In genomic region chr5:135190345-135191083, GRCh38 we compare ENCODE assay signal across 1 cellular context.
TF ChIP-seq lines count a peak whose summit lies in the region.

No MANE protein-coding gene starts in this region.

TF ChIP-seq in GM12878, 131 proteins besides CTCF, POLR2A, EP300 and RAD21 (continued from another document):
- TF ChIP-seq E4F1 (IDR thresholded peaks at IDR 0.05; ENCODE audit: borderline replicate concordance, partially characterized antibody) (no peak), BCL3 (IDR thresholded peaks at IDR 0.05; ENCODE audit: borderline replicate concordance, insufficient read depth, low read depth, low read length, poor library complexity, severe bottlenecking) (no peak), ZNF217 (IDR thresholded peaks at IDR 0.05) (no peak), REST (IDR thresholded peaks at IDR 0.05; ENCODE audit: low read depth, low read length) (no peak), KDM1A (IDR thresholded peaks at IDR 0.05; ENCODE audit: borderline replicate concordance) (no peak), USF1 (IDR thresholded peaks at IDR 0.05; ENCODE audit: borderline replicate concordance, extremely low read length, insufficient read depth, low read depth, low read length) (no peak), TAF1 (IDR thresholded peaks at IDR 0.05; ENCODE audit: borderline replicate concordance, low read depth, low read length) (no peak), NFIC (IDR thresholded peaks at IDR 0.05; ENCODE audit: low read depth, low read length) (no peak), RELA (IDR thresholded peaks at IDR 0.05; ENCODE audit: borderline replicate concordance, partially characterized antibody) (no peak), LARP7 (IDR thresholded peaks at IDR 0.05) (no peak), RB1 (IDR thresholded peaks at IDR 0.05; ENCODE audit: borderline replicate concordance) (no peak)
